Comparison of ENCODE assay signal across 1 cellular context in the genomic region with DNA sequence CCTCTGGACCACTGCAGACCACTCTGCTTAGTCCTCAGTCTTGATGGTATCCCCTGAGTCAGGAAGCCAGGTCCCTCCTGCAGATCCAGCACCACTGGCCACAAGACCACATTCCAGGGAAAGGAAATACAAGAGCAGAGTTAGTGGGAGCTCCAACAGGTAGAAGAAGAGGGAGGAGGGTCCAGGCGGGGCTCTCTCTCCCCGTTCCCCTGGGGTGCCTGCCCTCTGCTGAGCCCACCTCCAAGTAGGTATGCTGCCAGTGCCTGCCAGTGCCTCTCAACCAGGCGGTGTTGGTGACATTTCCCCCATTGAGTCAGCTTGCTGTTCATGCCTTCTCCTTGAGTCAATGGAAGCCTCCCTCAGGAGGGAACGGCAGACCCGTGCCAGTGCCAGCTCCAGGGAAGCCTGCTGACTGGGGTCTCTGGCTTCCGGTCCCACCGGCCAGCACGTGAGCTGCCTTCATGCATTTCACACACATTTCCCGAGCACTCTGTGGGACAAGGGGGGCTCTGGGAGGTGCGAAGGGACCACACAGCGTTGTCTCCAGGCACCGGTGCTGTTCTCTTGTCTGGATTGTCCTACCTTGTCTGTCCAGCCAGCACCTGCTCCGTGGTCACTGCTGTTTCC.
TF ChIP-seq lines count a peak whose summit lies in the region.

No MANE protein-coding gene starts in this region.

TF ChIP-seq in K562, 482 proteins besides CTCF, POLR2A, EP300 and RAD21 (continued from another document):
- no peak for TF ChIP-seq NBN (IDR thresholded peaks at IDR 0.05; ENCODE audit: low read depth)
- no peak for TF ChIP-seq NCOA1 (IDR thresholded peaks at IDR 0.05; ENCODE audit: low read depth)
- no peak for TF ChIP-seq CBFB (CRISPR knock-in tag; IDR thresholded peaks at IDR 0.05)
- TF ChIP-seq MIER1 (IDR thresholded peaks at IDR 0.05; ENCODE audit: low read depth), result no peak
- TF ChIP-seq NR2C2 (CRISPR knock-in tag; IDR thresholded peaks at IDR 0.05), result no peak
- TF ChIP-seq NR2C2 (tag; IDR thresholded peaks at IDR 0.05), result no peak
- TF ChIP-seq ZBTB7A (IDR thresholded peaks at IDR 0.05; ENCODE audit: borderline replicate concordance, control insufficient read depth, low read depth, low read length), result no peak
- no peak for TF ChIP-seq HDAC3 (IDR thresholded peaks at IDR 0.05; ENCODE audit: borderline replicate concordance, partially characterized antibody)
- TF ChIP-seq TFAM (CRISPR knock-in tag; conservative IDR thresholded peaks at IDR 0.05), result no peak
- TF ChIP-seq RFX1 (IDR thresholded peaks at IDR 0.05), result no peak
- TF ChIP-seq GTF2F1 (IDR thresholded peaks at IDR 0.05; ENCODE audit: low read depth, low read length), result no peak
- TF ChIP-seq MBD2 (IDR thresholded peaks at IDR 0.05; ENCODE audit: borderline replicate concordance, low read depth), result no peak
